1 cellular context compared by ENCODE assay signal in the genomic region with DNA sequence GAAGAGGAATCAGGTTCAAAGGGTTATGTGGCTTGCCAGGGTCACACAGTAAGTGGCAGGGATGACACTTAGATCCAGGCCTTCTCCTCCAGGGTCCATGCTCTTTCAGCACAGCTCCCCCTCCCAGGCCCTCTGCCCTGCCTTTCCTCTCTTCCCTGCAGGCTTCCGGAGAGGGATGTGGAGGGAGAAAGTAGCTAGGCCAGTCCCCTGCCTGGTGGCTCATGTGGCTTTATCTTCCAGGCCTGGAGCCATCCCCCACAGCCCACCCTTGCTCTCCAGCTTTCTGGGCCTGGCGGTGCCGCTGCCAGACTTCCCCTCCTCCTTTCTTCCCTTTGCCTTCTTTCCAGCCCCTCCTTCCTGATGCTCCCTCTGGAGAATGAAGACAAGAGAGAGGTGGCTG.
TF ChIP-seq lines count a peak whose summit lies in the region.

No MANE protein-coding gene starts in this region.

TF ChIP-seq in IMR-90, 13 proteins besides CTCF, POLR2A, EP300 and RAD21:
- no peak for TF ChIP-seq CHD1 (IDR thresholded peaks at IDR 0.05; ENCODE audit: low read depth, low read length)
- TF ChIP-seq SMC3 (IDR thresholded peaks at IDR 0.05; ENCODE audit: low read depth, low read length) = no peak
- no peak for TF ChIP-seq FOS (IDR thresholded peaks at IDR 0.05; ENCODE audit: low read depth, low read length)
- TF ChIP-seq BHLHE40 (IDR thresholded peaks at IDR 0.05; ENCODE audit: low read depth, low read length) = no peak
- TF ChIP-seq CEBPB (IDR thresholded peaks at IDR 0.05; ENCODE audit: low read depth, low read length) = no peak
- no peak for TF ChIP-seq RCOR1 (IDR thresholded peaks at IDR 0.05; ENCODE audit: insufficient replicate concordance, low read length)
- no peak for TF ChIP-seq MXI1 (IDR thresholded peaks at IDR 0.05; ENCODE audit: borderline replicate concordance, low read depth, low read length)
- TF ChIP-seq NFE2L2 (IDR thresholded peaks at IDR 0.05; ENCODE audit: low read depth, low read length) = no peak
- TF ChIP-seq RFX5 (IDR thresholded peaks at IDR 0.05; ENCODE audit: low read depth, low read length) = no peak
- TF ChIP-seq MAZ (IDR thresholded peaks at IDR 0.05; ENCODE audit: borderline replicate concordance, low read depth, low read length) = no peak
- TF ChIP-seq MAFK (IDR thresholded peaks at IDR 0.05; ENCODE audit: low read depth, low read length) = no peak
- TF ChIP-seq, protein P1, sequence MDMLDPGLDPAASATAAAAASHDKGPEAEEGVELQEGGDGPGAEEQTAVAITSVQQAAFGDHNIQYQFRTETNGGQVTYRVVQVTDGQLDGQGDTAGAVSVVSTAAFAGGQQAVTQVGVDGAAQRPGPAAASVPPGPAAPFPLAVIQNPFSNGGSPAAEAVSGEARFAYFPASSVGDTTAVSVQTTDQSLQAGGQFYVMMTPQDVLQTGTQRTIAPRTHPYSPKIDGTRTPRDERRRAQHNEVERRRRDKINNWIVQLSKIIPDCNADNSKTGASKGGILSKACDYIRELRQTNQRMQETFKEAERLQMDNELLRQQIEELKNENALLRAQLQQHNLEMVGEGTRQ (IDR thresholded peaks at IDR 0.05; ENCODE audit: low read depth, low read length) = no peak
- TF ChIP-seq, protein P2, sequence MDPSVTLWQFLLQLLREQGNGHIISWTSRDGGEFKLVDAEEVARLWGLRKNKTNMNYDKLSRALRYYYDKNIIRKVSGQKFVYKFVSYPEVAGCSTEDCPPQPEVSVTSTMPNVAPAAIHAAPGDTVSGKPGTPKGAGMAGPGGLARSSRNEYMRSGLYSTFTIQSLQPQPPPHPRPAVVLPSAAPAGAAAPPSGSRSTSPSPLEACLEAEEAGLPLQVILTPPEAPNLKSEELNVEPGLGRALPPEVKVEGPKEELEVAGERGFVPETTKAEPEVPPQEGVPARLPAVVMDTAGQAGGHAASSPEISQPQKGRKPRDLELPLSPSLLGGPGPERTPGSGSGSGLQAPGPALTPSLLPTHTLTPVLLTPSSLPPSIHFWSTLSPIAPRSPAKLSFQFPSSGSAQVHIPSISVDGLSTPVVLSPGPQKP (IDR thresholded peaks at IDR 0.05; ENCODE audit: borderline replicate concordance, low read depth, low read length) = no peak
